1 cellular context compared by ENCODE assay signal in the genomic region with DNA sequence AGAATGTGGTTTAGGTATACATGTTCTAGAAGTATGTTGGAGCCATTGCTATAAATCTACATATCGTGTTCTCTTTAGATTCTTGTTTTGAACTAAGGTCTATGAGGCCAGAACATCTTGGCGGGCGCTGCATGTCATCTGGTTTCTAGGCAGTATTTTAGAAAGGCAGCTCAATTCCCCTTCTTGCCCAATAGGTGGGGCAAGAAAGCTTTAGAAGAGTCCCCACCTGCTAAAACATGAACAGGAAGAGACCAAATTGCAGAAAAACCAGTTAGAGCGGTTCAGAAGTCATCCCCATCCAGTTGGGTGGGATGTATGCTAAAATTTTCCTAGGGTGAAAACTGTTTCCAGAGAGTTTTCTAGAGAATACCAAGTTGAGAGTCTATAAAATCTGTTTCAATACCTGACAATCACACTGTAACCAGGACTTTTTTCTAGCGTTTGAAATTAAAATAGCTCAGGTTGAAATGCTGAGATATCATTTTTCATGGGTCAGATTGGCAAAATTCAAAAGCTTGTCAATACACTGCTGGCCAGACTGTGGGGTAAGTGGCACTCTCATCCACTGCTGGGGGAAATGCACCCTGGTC.
TF ChIP-seq lines count a peak whose summit lies in the region.

No MANE protein-coding gene starts in this region.

TF ChIP-seq in GM23338, 12 proteins besides CTCF, POLR2A, EP300 and RAD21 (continued from another document):
- TF ChIP-seq, protein P1, sequence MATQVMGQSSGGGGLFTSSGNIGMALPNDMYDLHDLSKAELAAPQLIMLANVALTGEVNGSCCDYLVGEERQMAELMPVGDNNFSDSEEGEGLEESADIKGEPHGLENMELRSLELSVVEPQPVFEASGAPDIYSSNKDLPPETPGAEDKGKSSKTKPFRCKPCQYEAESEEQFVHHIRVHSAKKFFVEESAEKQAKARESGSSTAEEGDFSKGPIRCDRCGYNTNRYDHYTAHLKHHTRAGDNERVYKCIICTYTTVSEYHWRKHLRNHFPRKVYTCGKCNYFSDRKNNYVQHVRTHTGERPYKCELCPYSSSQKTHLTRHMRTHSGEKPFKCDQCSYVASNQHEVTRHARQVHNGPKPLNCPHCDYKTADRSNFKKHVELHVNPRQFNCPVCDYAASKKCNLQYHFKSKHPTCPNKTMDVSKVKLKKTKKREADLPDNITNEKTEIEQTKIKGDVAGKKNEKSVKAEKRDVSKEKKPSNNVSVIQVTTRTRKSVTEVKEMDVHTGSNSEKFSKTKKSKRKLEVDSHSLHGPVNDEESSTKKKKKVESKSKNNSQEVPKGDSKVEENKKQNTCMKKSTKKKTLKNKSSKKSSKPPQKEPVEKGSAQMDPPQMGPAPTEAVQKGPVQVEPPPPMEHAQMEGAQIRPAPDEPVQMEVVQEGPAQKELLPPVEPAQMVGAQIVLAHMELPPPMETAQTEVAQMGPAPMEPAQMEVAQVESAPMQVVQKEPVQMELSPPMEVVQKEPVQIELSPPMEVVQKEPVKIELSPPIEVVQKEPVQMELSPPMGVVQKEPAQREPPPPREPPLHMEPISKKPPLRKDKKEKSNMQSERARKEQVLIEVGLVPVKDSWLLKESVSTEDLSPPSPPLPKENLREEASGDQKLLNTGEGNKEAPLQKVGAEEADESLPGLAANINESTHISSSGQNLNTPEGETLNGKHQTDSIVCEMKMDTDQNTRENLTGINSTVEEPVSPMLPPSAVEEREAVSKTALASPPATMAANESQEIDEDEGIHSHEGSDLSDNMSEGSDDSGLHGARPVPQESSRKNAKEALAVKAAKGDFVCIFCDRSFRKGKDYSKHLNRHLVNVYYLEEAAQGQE (IDR thresholded peaks at IDR 0.05; ENCODE audit: unreplicated experiment), result no peak
- no peak for TF ChIP-seq CREB1 (CRISPR knock-in tag; IDR thresholded peaks at IDR 0.05; ENCODE audit: low read depth)
